21 cellular contexts compared by ENCODE assay signal in the genomic region with DNA sequence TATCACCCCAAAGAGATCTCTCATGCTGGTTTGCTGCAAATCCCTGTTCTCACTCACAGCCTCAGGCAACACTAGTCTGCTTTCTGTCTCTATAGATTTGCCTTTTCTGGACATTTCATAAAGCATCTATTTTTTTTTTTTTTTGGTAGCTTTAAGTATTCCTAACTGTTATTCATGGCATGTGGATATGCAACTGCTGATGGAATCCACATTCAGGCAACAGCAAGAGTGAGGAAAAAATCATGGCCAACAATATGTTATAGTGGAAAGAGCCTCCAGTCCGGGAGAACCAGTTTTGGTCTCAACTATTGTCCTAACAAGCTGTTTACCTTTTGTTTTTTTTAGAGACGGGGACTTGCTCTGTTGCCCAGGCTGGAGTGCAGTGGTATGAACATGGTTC. TPM values are rescaled to one million over a fixed set of nuclear protein-coding genes. Genes with fewer than 3 reads are reported as not detected.
"Had no signal": no experiment of that assay in that cellular context is flagged by ENCODE, and none has a peak within 500 bp of the region (broad histone marks: within the 10 kb centered on the region; RNA-seq: fewer than 3 reads in every experiment).

No MANE protein-coding gene starts in this region.

- H3K4me3 ChIP-seq: coronary artery, dorsolateral prefrontal cortex, esophagus squamous epithelium, gastrocnemius medialis, heart right ventricle, left lung, lower lobe of right lung had no signal

- H3K9me3 ChIP-seq: esophagus squamous epithelium, gastrocnemius medialis, heart right ventricle, left lung, lower lobe of right lung had no signal

- DNase-seq: dermis blood vessel endothelial cell; dorsolateral prefrontal cortex; effector CD4-positive, alpha-beta T cell; effector memory CD4-positive, alpha-beta T cell; erythroblast; esophagus squamous epithelium; foreskin fibroblast; foreskin melanocyte; gastrocnemius medialis; glutamatergic neuron; head of caudate nucleus; heart right ventricle; hippocampal formation; left cardiac atrium; left lung; left ventricle myocardium superior; lower lobe of right lung; mesenchymal stem cell; naive thymus-derived CD4-positive, alpha-beta T cell had no signal

- H3K4me1 ChIP-seq: esophagus squamous epithelium, gastrocnemius medialis, heart right ventricle, left lung, lower lobe of right lung had no signal

- H3K36me3 ChIP-seq: esophagus squamous epithelium, gastrocnemius medialis, heart right ventricle, left lung, lower lobe of right lung had no signal

- ATAC-seq: esophagus mucosa; gastrocnemius medialis; heart right ventricle; left cardiac atrium; left lung; left ventricle myocardium superior; lower lobe of right lung; naive thymus-derived CD4-positive, alpha-beta T cell had no signal

RNA-seq across cellular contexts. Expression of gene TMEM150C, which starts 27.1 kb away (rescaled TPM):
- total RNA-seq: naive thymus-derived CD4-positive, alpha-beta T cell had no signal
